Comparison of ENCODE assay signal across 1 cellular context in the genomic region with DNA sequence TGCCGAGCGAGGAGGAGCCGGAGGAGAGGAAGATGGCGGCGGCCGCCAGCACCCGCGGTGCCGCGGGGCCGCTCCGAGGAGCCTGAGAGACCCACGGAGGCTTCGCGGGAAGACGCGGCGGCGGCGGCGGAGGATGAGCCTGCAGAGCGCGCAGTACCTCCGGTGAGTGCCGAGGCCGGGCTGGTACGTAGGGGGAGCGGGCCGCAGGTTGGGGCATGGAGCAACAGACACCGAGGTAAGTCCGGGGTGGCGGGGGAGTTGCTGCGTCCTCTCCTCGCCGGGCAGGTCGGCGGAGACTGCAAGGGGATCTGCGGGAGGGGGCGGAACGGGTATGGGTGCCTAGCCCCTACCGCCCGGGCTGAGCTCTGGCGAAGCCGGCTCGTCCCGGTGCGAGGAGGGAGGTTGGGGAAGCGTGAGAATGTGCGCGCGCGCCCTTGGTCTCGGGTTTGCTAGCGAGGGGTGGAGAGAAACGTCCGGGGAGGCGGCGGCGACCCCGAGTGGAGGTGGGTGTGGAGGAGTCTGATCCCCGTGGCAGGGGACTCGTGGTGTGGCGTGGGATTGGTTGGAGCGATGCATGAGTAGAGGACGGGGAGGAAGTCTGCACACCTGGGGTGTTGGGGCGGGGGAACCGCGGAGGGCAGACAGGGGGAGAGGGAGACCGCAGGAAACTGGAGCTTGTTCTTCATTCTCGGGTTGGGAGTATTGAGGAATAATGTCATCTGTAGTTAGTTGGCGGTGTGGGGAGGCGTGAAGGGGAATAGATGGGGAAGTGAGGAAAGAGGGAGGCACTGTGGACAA.
A peak's percentile ranks its signal among the peaks of the same experiment; 100 is the strongest.
TF ChIP-seq lines count a peak whose summit lies in the region.

A gene with protein sequence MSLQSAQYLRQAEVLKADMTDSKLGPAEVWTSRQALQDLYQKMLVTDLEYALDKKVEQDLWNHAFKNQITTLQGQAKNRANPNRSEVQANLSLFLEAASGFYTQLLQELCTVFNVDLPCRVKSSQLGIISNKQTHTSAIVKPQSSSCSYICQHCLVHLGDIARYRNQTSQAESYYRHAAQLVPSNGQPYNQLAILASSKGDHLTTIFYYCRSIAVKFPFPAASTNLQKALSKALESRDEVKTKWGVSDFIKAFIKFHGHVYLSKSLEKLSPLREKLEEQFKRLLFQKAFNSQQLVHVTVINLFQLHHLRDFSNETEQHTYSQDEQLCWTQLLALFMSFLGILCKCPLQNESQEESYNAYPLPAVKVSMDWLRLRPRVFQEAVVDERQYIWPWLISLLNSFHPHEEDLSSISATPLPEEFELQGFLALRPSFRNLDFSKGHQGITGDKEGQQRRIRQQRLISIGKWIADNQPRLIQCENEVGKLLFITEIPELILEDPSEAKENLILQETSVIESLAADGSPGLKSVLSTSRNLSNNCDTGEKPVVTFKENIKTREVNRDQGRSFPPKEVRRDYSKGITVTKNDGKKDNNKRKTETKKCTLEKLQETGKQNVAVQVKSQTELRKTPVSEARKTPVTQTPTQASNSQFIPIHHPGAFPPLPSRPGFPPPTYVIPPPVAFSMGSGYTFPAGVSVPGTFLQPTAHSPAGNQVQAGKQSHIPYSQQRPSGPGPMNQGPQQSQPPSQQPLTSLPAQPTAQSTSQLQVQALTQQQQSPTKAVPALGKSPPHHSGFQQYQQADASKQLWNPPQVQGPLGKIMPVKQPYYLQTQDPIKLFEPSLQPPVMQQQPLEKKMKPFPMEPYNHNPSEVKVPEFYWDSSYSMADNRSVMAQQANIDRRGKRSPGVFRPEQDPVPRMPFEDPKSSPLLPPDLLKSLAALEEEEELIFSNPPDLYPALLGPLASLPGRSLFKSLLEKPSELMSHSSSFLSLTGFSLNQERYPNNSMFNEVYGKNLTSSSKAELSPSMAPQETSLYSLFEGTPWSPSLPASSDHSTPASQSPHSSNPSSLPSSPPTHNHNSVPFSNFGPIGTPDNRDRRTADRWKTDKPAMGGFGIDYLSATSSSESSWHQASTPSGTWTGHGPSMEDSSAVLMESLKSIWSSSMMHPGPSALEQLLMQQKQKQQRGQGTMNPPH (plus strand): TSS at position 12 of the 798 bp plus-strand sequence. CDS start 122 bp downstream, at position 134.

TF ChIP-seq in H1, 55 proteins besides CTCF, POLR2A, EP300 and RAD21 (continued from another document):
- TF ChIP-seq KDM4A (IDR thresholded peaks at IDR 0.05; ENCODE audit: low read depth, low read length, severe bottlenecking) (peak; percentile 51), PHF8 (conservative IDR thresholded peaks at IDR 0.05; ENCODE audit: low read depth, low read length) (peak; percentile 82), BRCA1 (IDR thresholded peaks at IDR 0.05; ENCODE audit: low read depth, low read length) (no peak), EGR1 (IDR thresholded peaks at IDR 0.05; ENCODE audit: borderline replicate concordance, low read depth, low read length) (no peak), JUND (IDR thresholded peaks at IDR 0.05; ENCODE audit: low read length) (no peak), ASH2L (IDR thresholded peaks at IDR 0.05; ENCODE audit: low read length) (peak; percentile 96), TBP (IDR thresholded peaks at IDR 0.05; ENCODE audit: low read depth, low read length) (no peak), SUZ12 (IDR thresholded peaks at IDR 0.05; ENCODE audit: low read length) (no peak), BACH1 (IDR thresholded peaks at IDR 0.05; ENCODE audit: low read length) (no peak), RBBP5 (IDR thresholded peaks at IDR 0.05; ENCODE audit: borderline replicate concordance, low read depth, low read length) (peak; percentile 96), YY1 (IDR thresholded peaks at IDR 0.05; ENCODE audit: low read depth, low read length) (peak; percentile 83; the same call in 1 of the 2 replicates), CBX8 (IDR thresholded peaks at IDR 0.05; ENCODE audit: borderline replicate concordance, low read depth, low read length) (no peak), RFX5 (IDR thresholded peaks at IDR 0.05; ENCODE audit: borderline replicate concordance, low read depth, low read length) (no peak), KDM5A (IDR thresholded peaks at IDR 0.05; ENCODE audit: low read length) (peak; percentile 41; the same call in 1 of the 2 replicates), EZH2 (IDR thresholded peaks at IDR 0.05; ENCODE audit: low read depth, low read length, severe bottlenecking) (no peak)
